ENCODE assay signal across 1 cellular context in genomic region chr11:47269002-47269828, GRCh38.
TF ChIP-seq lines count a peak whose summit lies in the region.

No MANE protein-coding gene starts in this region.

TF ChIP-seq in A549, 52 proteins besides CTCF, POLR2A, EP300 and RAD21 (continued from another document):
- TF ChIP-seq HEYL (CRISPR knock-in tag; IDR thresholded peaks at IDR 0.05) (0 out of 2 replicates have a peak, but pooled peaks have one; percentile 57), TP53 (CRISPR knock-in tag; IDR thresholded peaks at IDR 0.05) (peak; percentile 79; the same call in 1 of the 2 replicates), PHF8 (IDR thresholded peaks at IDR 0.05; ENCODE audit: borderline replicate concordance, low read depth) (no peak), TFCP2L1 (CRISPR knock-in tag; IDR thresholded peaks at IDR 0.05) (no peak), HOXB13 (CRISPR knock-in tag; IDR thresholded peaks at IDR 0.05; ENCODE audit: low read depth) (peak; percentile 80; the same call in 1 of the 2 replicates)
